ENCODE assay signal across 26 cellular contexts in the genomic region with DNA sequence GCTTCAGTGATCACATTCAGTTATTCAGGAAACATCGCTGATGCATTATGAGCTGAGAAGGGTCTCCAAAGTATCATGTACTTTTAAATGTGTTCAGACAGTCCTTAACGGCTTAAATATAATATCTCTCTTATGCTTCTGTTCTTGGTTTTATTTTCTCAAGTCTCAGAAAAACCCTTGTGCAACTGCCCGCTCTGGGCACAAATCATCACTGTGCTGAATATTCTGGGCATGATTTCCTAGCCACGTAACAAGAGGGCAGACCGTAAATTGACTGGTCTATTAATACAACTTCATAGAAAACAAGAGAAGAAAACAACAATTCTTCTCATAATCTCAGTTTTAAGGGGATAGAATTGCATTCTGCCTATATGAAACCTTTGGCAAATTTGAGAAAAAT.
DNase-seq lines count a peak whose midpoint lies in the region; ATAC-seq, FAIRE-seq and TF ChIP-seq lines count a peak whose summit lies in the region.
"Had no signal": no experiment of that assay in that cellular context is flagged by ENCODE, and none has a peak within 500 bp of the region (broad histone marks: within the 10 kb centered on the region; RNA-seq: fewer than 3 reads in every experiment).

No MANE protein-coding gene starts in this region.

- no peak for TF ChIP-seq RAD21 in K562 (CRISPR knock-in tag; conservative IDR thresholded peaks at IDR 0.05 in 1 of 2, IDR thresholded peaks at IDR 0.05 in 1 of 2)

- H3K4me3 ChIP-seq in K562, result no peak overlapping the region
- no peak overlapping the region for H3K4me3 ChIP-seq in tibial artery
- H3K4me3 ChIP-seq: BLaER1, GM12878 had no signal

- no TSS peak for BruUV-seq in K562 (replicated peaks; lab: Mats Ljungman, UMichigan)

- no peaks in the 10 kb centered on the region for H3K9me1 ChIP-seq in K562 (ENCODE audit: control insufficient read depth, insufficient read depth, low read length)

- POLR2A ChIA-PET in K562 (lab: Yijun Ruan, JAX), result interaction anchor here (0.8 kb wide), 1 partner anchor 89 kb away, joined by 3 read pairs; no protein-coding TSS in a partner anchor

- DNase-seq in K562 (ENCODE audit: extremely low read depth in 1 of 4, low spot score in 3 of 4) (no peak), globus pallidus (ENCODE audit: low spot score) (peak; percentile 6), tibial artery (peak in 1 of 2 donors; percentile 65), NCI-H524 (lab: John Stamatoyannopoulos, UW) (no peak), midbrain (lab: John Stamatoyannopoulos, UW) (no peak), HCEC 1CT (no peak)
- DNase-seq: 8988T; ACHN; BE2C; C1 segment of cervical spinal cord; CD4-positive, alpha-beta memory T cell; CD4-positive, CD25-positive, alpha-beta regulatory T cell; CD8-positive, alpha-beta memory T cell; COR-L47; DMS 273 treated with DMSO at 0.1 percent for 48 hours; DMS153; DMS53; DMS79; DND-41; EL; GDM1 had no signal

- CTCF ChIA-PET in K562 (lab: Yijun Ruan, JAX; ENCODE audit: low intra/inter-chr PET ratio), result no interaction called here

- intact Hi-C loops in K562 (cut with micrococcal nuclease), result no loop called here
- intact Hi-C loops in tibial artery (cut with DNase I; ENCODE audit: low total_unique reads), result no loop called here

- H3K4me2 ChIP-seq in K562 (ENCODE audit: insufficient read depth, low read length), result no peak overlapping the region
- H3K4me2 ChIP-seq: BLaER1 had no signal

- H3K79me2 ChIP-seq in K562 (ENCODE audit: control insufficient read depth, insufficient read depth, low read length), result no peaks in the 10 kb centered on the region

- H3K4me1 ChIP-seq in K562 (replicated peaks in 1 of 2; ENCODE audit: control insufficient read depth in 2 of 2, insufficient read depth in 2 of 2, low read length in 2 of 2), result no peaks in the 10 kb centered on the region; a peak in 1 of 5 replicates
- peaks cover 0 to 29% (median 14%) of the 10 kb centered on the region in 4 donors for H3K4me1 ChIP-seq in tibial artery
- H3K4me1 ChIP-seq: BE2C, BLaER1 had no signal

- TF ChIP-seq CTCF in K562 (IDR thresholded peaks at IDR 0.05 in 2 of 3, conservative IDR thresholded peaks at IDR 0.05 in 1 of 3; ENCODE audit: insufficient read depth in 2 of 3, low read depth in 1 of 3, low read length in 3 of 3) (no peak), tibial artery (IDR thresholded peaks at IDR 0.05) (no peak)

- H2AFZ ChIP-seq in K562 (ENCODE audit: low read depth, low read length), result 0 out of 2 replicates have a peak overlapping the region, but pooled peaks have one; percentile 1

- no peaks in the 10 kb centered on the region for H3K36me3 ChIP-seq in K562 (ENCODE audit: control insufficient read depth, insufficient read depth, low read length)
- no peaks in the 10 kb centered on the region for H3K36me3 ChIP-seq in tibial artery
- H3K36me3 ChIP-seq: BE2C, BLaER1 had no signal

- FAIRE-seq in K562 (lab: Jason Lieb, UNC), result no peak
- FAIRE-seq: A204.1, GM12878, GM12892, GM18507 had no signal

- H3K9ac ChIP-seq in K562 (ENCODE audit: insufficient read depth in 1 of 2, low read depth in 2 of 2, low read length in 2 of 2), result no peak overlapping the region
- H3K9ac ChIP-seq: BLaER1 had no signal

- in situ Hi-C loops in K562 (cut with MboI), result no loop called here

- H3K27me3 ChIP-seq in K562 (ENCODE audit: control insufficient read depth in 2 of 2, insufficient read depth in 2 of 2, low read length in 2 of 2) (no peaks in the 10 kb centered on the region), tibial artery (no peaks in the 10 kb centered on the region)
- H3K27me3 ChIP-seq: BE2C, BLaER1 had no signal

- WGBS in K562 (ENCODE audit: insufficient coverage, low coverage, missing lambda C conversion rate), result 71% methylated on average over 5 of the region's 5 CpGs

- TF ChIP-seq POLR2A in K562 (conservative IDR thresholded peaks at IDR 0.05), result no peak

- no peaks in the 10 kb centered on the region for H4K20me1 ChIP-seq in K562 (replicated peaks; ENCODE audit: control insufficient read depth, insufficient read depth, low read length)
- H4K20me1 ChIP-seq: BLaER1 had no signal

- H3K9me3 ChIP-seq in K562 (replicated peaks; ENCODE audit: control insufficient read depth, insufficient read depth, low read depth, low read length), result no peaks in the 10 kb centered on the region
- H3K9me3 ChIP-seq in tibial artery, result no peaks in the 10 kb centered on the region
- H3K9me3 ChIP-seq: BE2C, BLaER1 had no signal

- H3K27ac ChIP-seq in K562 (ENCODE audit: extremely low read depth, low read depth, low read length), result no peak overlapping the region
- peak overlapping the region; percentile 52 to 54 for H3K27ac ChIP-seq in tibial artery
- H3K27ac ChIP-seq: BLaER1 had no signal

- no peak for ATAC-seq in K562
- ATAC-seq: GM12878 had no signal

- no peak for TF ChIP-seq EP300 in K562 (IDR thresholded peaks at IDR 0.05; ENCODE audit: low read length)

TF ChIP-seq in K562, 482 proteins besides CTCF, POLR2A, EP300 and RAD21:
- no peak for TF ChIP-seq ASH1L (IDR thresholded peaks at IDR 0.05; ENCODE audit: borderline replicate concordance, low read depth, partially characterized antibody)
- no peak for TF ChIP-seq XRCC4 (IDR thresholded peaks at IDR 0.05; ENCODE audit: extremely low read depth, insufficient read depth, insufficient read length)
- TF ChIP-seq DIDO1 (tag; IDR thresholded peaks at IDR 0.05; ENCODE audit: low read depth), result no peak
